8 cellular contexts compared by ENCODE assay signal in the genomic region with DNA sequence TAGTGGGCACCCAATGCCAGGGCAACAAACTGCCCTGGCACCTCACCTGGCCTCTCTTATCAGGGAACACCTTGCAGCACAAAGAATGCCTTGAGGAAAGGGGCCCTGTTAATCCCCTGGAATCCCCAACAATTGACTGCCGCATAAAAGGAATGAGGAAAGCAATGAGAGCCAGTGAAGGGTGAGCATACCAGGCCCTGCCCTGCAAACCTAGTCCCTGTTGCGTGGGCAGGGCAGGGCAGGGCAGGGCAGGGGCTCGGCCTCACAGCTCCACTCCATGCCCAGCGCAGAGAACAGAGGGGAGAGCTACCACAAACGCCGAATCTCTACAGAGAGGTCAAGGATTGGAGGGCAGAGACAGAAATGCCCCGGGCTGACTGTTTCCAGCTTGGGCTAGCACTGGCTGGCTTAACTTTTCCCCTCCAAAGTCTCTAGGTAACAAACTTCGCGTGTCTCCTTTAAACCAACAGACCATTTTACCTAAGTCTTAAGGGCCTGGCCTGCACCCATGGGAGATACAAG. TPM values are rescaled to one million over a fixed set of nuclear protein-coding genes. Genes with fewer than 3 reads are reported as not detected.
DNase-seq lines count a peak whose midpoint lies in the region; ATAC-seq and TF ChIP-seq lines count a peak whose summit lies in the region.

No MANE protein-coding gene starts in this region.

- no peaks in the 10 kb centered on the region for H3K9me3 Mint-ChIP-seq in activated CD8-positive, alpha-beta T cell treated with anti-CD3 and anti-CD28 coated beads for 36 hours

- POLR2A ChIA-PET in activated CD8-positive, alpha-beta T cell treated with anti-CD3 and anti-CD28 coated beads for 36 hours (lab: Charles Lee): interaction anchor here (1.0 to 5.3 kb wide), 11 partner anchors 10 to 260 kb away, joined by 3 to 49 read pairs (median 6); no protein-coding TSS in a partner anchor

- CTCF ChIA-PET in activated CD8-positive, alpha-beta T cell treated with anti-CD3 and anti-CD28 coated beads for 36 hours (lab: Charles Lee): interaction anchor here (0.7 to 4.8 kb wide), 14 partner anchors 10 to 266 kb away, joined by 3 to 28 read pairs (median 4); no protein-coding TSS in a partner anchor

- H3K4me1 ChIP-seq in cardiac muscle cell (ENCODE audit: low read depth): peaks cover 37% of the 10 kb centered on the region
- peaks cover 58% of the 10 kb centered on the region for H3K4me1 ChIP-seq in psoas muscle

- peaks cover 38% of the 10 kb centered on the region for H3K36me3 Mint-ChIP-seq in activated CD8-positive, alpha-beta T cell treated with anti-CD3 and anti-CD28 coated beads for 36 hours (ENCODE audit: low read depth)

- H3K9me3 ChIP-seq in cardiac muscle cell (ENCODE audit: low read depth): no peaks in the 10 kb centered on the region
- H3K9me3 ChIP-seq in psoas muscle: no peaks in the 10 kb centered on the region

- no peak for TF ChIP-seq CTCF in activated CD8-positive, alpha-beta T cell treated with anti-CD3 and anti-CD28 coated beads for 36 hours (IDR thresholded peaks at IDR 0.05)
- TF ChIP-seq CTCF in cardiac muscle cell (IDR thresholded peaks at IDR 0.05; ENCODE audit: low read depth, low read length) (no peak), psoas muscle (IDR thresholded peaks at IDR 0.05) (no peak)

- ATAC-seq in Right ventricle myocardium inferior (peak; percentile 14), psoas muscle (peak in 2 of 4 donors; percentile 22 to 25), HG03025 (IDR thresholded peaks at IDR 0.05; ENCODE audit: low FRiP score, unreplicated experiment) (no peak)
- no peak for ATAC-seq in activated CD8-positive, alpha-beta T cell treated with anti-CD3 and anti-CD28 coated beads for 36 hours

- H3K4me3 Mint-ChIP-seq in activated CD8-positive, alpha-beta T cell treated with anti-CD3 and anti-CD28 coated beads for 36 hours: peak overlapping the region; percentile 92

- H3K27ac ChIP-seq in cardiac muscle cell (peak overlapping the region; percentile 74), psoas muscle (peak overlapping the region; percentile 99)

- DNase-seq in Right ventricle myocardium inferior (ENCODE audit: missing footprints) (no peak), cardiac septum (ENCODE audit: low spot score) (no peak), cardiac muscle cell (ENCODE audit: low read depth in 1 of 2, low spot score in 1 of 2) (peak in 1 of 2 donors; percentile 29), psoas muscle (peak; percentile 27 to 59), COLO668 (lab: John Stamatoyannopoulos, UW; ENCODE audit: unreplicated experiment) (no peak), superior temporal gyrus (ENCODE audit: extremely low spot score) (no peak)
- DNase-seq in activated CD8-positive, alpha-beta T cell treated with anti-CD3 and anti-CD28 coated beads for 36 hours: peak; percentile 36

- 8 to 26% (median 13%) methylated on average over 9 of the region's 9 CpGs for WGBS in psoas muscle, 3 donors

- H3K27me3 Mint-ChIP-seq in activated CD8-positive, alpha-beta T cell treated with anti-CD3 and anti-CD28 coated beads for 36 hours: no peaks in the 10 kb centered on the region

- peak overlapping the region; percentile 64 for H3K4me3 ChIP-seq in cardiac muscle cell
- H3K4me3 ChIP-seq in psoas muscle: peak overlapping the region; percentile 96

- H3K36me3 ChIP-seq in cardiac muscle cell (no peaks in the 10 kb centered on the region), psoas muscle (ENCODE audit: insufficient read depth in 1 of 2, low read depth in 1 of 2) (no peaks in the 10 kb centered on the region)

- peaks cover 53% of the 10 kb centered on the region for H3K4me1 Mint-ChIP-seq in activated CD8-positive, alpha-beta T cell treated with anti-CD3 and anti-CD28 coated beads for 36 hours (ENCODE audit: low read depth)

- H3K27me3 ChIP-seq in cardiac muscle cell: no peaks in the 10 kb centered on the region
- no peaks in the 10 kb centered on the region for H3K27me3 ChIP-seq in psoas muscle (ENCODE audit: insufficient read depth in 3 of 3, low read length in 2 of 3)

- intact Hi-C loops in Right ventricle myocardium inferior (cut with DNase I) (no loop called here), cardiac septum (cut with DNase I) (no loop called here), psoas muscle (cut with DNase I) (loop anchor here (5.0 to 10.0 kb wide), 2 partner anchors 42 to 129 kb away; a partner anchor contains a TSS)
- intact Hi-C loops in activated CD8-positive, alpha-beta T cell treated with anti-CD3 and anti-CD28 coated beads for 36 hours (cut with micrococcal nuclease): loop anchor here (10.0 kb wide), 1 partner anchor 271 kb away; no protein-coding TSS in a partner anchor

- peak overlapping the region; percentile 91 for H3K27ac Mint-ChIP-seq in activated CD8-positive, alpha-beta T cell treated with anti-CD3 and anti-CD28 coated beads for 36 hours

RNA-seq across cellular contexts. Expression of a gene that starts 1.1 kb away (rescaled TPM):
- total RNA-seq in Right ventricle myocardium inferior: 420 TPM
- 406 TPM for total RNA-seq in cardiac septum
- total RNA-seq in activated CD8-positive, alpha-beta T cell treated with anti-CD3 and anti-CD28 coated beads for 36 hours: 100 to 1,000 TPM; 226 to 238 TPM
- total RNA-seq in cardiac muscle cell: 74.4 and 80.2 TPM in 2 replicates
- 82.4 and 112 TPM in 2 replicates for polyA plus RNA-seq in cardiac muscle cell
- total RNA-seq in psoas muscle: 100 to 1,000 TPM; 120 to 389 (median 273) TPM
- polyA plus RNA-seq in psoas muscle: 100 to 1,000 TPM; 112 to 164 (median 132) TPM

Comparison
In these comparisons a context has a peak if more than half of its experiments do, and no peak if none do; other contexts are left out.
1. DNase-seq: peak in activated CD8-positive, alpha-beta T cell treated with anti-CD3 and anti-CD28 coated beads for 36 hours (single experiment) and psoas muscle (2 of 2); none in Right ventricle myocardium inferior (single experiment), cardiac septum (single experiment), COLO668 (single experiment) and superior temporal gyrus (single experiment).
2. intact Hi-C loops: an anchor here in activated CD8-positive, alpha-beta T cell treated with anti-CD3 and anti-CD28 coated beads for 36 hours (10.0 kb wide) and psoas muscle (5.0 to 10.0 kb wide); none called in Right ventricle myocardium inferior and cardiac septum.